1 cellular context compared by ENCODE assay signal in genomic region chr19:58364127-58364526, GRCh38.
TF ChIP-seq lines count a peak whose summit lies in the region.

No MANE protein-coding gene starts in this region.

TF ChIP-seq in IMR-90, 13 proteins besides CTCF, POLR2A, EP300 and RAD21 (continued from another document):
- TF ChIP-seq RFX5 (IDR thresholded peaks at IDR 0.05; ENCODE audit: low read depth, low read length) (no peak), MAZ (IDR thresholded peaks at IDR 0.05; ENCODE audit: borderline replicate concordance, low read depth, low read length) (no peak), MAFK (IDR thresholded peaks at IDR 0.05; ENCODE audit: low read depth, low read length) (no peak), BHLHE40 (IDR thresholded peaks at IDR 0.05; ENCODE audit: low read depth, low read length) (no peak), USF2 (IDR thresholded peaks at IDR 0.05; ENCODE audit: low read depth, low read length) (no peak)
